ENCODE assay signal across 33 cellular contexts in the genomic region with DNA sequence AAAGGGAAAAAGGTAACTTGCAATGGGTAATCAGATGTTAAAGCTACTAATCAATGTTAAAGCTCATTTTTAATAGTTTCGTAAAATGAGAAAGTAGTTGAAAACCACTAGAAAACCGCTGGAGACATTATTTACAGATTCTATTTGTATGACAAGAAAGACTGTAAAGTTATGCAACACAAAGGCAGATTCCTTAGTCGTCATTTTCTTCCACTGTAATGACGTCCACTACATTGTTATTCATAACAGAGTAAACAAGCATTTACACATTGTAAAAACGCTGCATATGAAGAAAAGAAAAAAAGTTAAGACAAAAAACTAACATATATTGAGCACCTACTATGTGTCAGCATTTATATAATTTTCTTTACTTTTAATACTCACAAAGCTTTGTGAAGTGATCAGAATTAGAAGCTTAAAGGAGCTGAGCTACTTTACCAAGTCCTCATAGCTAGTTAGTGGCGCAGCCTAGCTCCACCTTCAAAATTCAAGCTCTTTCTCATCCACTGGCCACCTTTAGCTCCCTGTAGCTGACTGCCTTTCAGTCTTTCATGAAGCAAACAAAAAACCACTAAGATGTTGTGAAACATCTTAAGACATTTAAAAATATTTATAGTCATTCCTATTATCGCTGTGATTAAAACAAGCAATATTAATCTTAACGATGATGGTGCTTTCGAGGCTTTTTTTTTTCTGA.
A peak's percentile ranks its signal among the peaks of the same experiment; 100 is the strongest.
DNase-seq lines count a peak whose midpoint lies in the region; ATAC-seq and TF ChIP-seq lines count a peak whose summit lies in the region.
"Had no signal": no experiment of that assay in that cellular context is flagged by ENCODE, and none has a peak within 500 bp of the region (broad histone marks: within the 10 kb centered on the region; RNA-seq: fewer than 3 reads in every experiment).

No MANE protein-coding gene starts in this region.

- intact Hi-C loops in left cardiac atrium (cut with DNase I): no loop called here

- DNase-seq in GM23338 (ENCODE audit: low spot score) (peak; percentile 55), WTC11 (ENCODE audit: low spot score) (no peak), fibroblast of peridontal ligament (ENCODE audit: extremely low read depth) (peak; percentile 86), smooth muscle cell (lab: John Stamatoyannopoulos, UW; ENCODE audit: unreplicated experiment) (no peak), left cardiac atrium (no peak), ecto neural progenitor cell (ENCODE audit: low spot score) (no peak)
- no peak for DNase-seq in activated naive CD4-positive, alpha-beta T cell (lab: John Stamatoyannopoulos, UW)
- DNase-seq: activated CD4-positive, alpha-beta memory T cell treated with anti-CD3 and anti-CD28 coated beads for 36 hours; activated CD4-positive, alpha-beta T cell treated with anti-CD3 and anti-CD28 coated beads for 1 hour; activated CD8-positive, alpha-beta memory T cell treated with anti-CD3 and anti-CD28 coated beads, Interleukin-2, amount 50 U/mL, for 4 hours; activated naive CD4-positive, alpha-beta T cell treated with anti-CD3 and anti-CD28 coated beads for 36 hours; adrenal gland; brain microvascular endothelial cell; Calu3; CD4-positive, CD25-positive, alpha-beta regulatory T cell; DMS79; GDM1; glutamatergic neuron; GOT3; Kasumi-1; lower lobe of right lung; NCI-H1417 treated with DMSO at 0.1 percent for 48 hours; NCI-H2029 treated with DMSO at 0.1 percent for 48 hours; NCI-H524 treated with DMSO at 0.1 percent for 48 hours; OCI-M1; SK-N-SH; stimulated activated naive B cell treated with anti-CD40 and anti-IgM and Interleukin-4, amounts not matched to agents 10 μg/mL and 1 μg/mL and 100 μg/mL, for 72 hours; T-helper 2 cell had no signal

- no peaks in the 10 kb centered on the region for H4K20me1 ChIP-seq in GM23338 (replicated peaks; ENCODE audit: insufficient read depth)
- no peaks in the 10 kb centered on the region for H4K20me1 ChIP-seq in smooth muscle cell (ENCODE audit: low read depth)

- H3K36me3 ChIP-seq in GM23338 (ENCODE audit: insufficient read depth): no peaks in the 10 kb centered on the region
- H3K36me3 ChIP-seq in smooth muscle cell (ENCODE audit: low read depth): no peaks in the 10 kb centered on the region
- H3K36me3 ChIP-seq: adrenal gland, brain microvascular endothelial cell, lower lobe of right lung, suprapubic skin, upper lobe of left lung had no signal

- H3K9me3 Mint-ChIP-seq in GM23338: peaks cover 5% of the 10 kb centered on the region; the same call in 2 of the 3 replicates
- peaks cover 13% of the 10 kb centered on the region for H3K9me3 Mint-ChIP-seq in WTC11
- H3K9me3 Mint-ChIP-seq: activated CD4-positive, alpha-beta memory T cell treated with anti-CD3 and anti-CD28 coated beads for 36 hours; activated naive CD4-positive, alpha-beta T cell treated with anti-CD3 and anti-CD28 coated beads for 36 hours; stimulated activated naive B cell treated with anti-CD40 and anti-IgM and Interleukin-4, amounts not matched to agents 10 μg/mL and 1 μg/mL and 100 μg/mL, for 72 hours had no signal

- H3K4me3 Mint-ChIP-seq in GM23338: peak overlapping the region; percentile 33; the same call in 1 of the 3 replicates
- no peak overlapping the region for H3K4me3 Mint-ChIP-seq in WTC11
- H3K4me3 Mint-ChIP-seq: activated CD4-positive, alpha-beta memory T cell treated with anti-CD3 and anti-CD28 coated beads for 36 hours; activated naive CD4-positive, alpha-beta T cell treated with anti-CD3 and anti-CD28 coated beads for 36 hours; activated T-helper 1 cell treated with anti-CD3 and anti-CD28 coated beads, Interleukin-12 subunit alpha, Interleukin-12 subunit beta, Interleukin-2, Interleukin-4 antibody, amounts not matched to agents 30 ng/mL and 10 ng/mL and 1 ng/mL, durations not matched to agents 14 hours and 24 hours and 36 hours; CD4-positive, CD25-positive, alpha-beta regulatory T cell; nephron; stimulated activated naive B cell treated with anti-CD40 and anti-IgM and Interleukin-4, amounts not matched to agents 10 μg/mL and 1 μg/mL and 100 μg/mL, for 72 hours had no signal

- H3K27ac Mint-ChIP-seq in GM23338 (peak overlapping the region; percentile 82), WTC11 (peak overlapping the region; percentile 89; the same call in 1 of the 2 replicates)
- H3K27ac Mint-ChIP-seq: activated CD4-positive, alpha-beta memory T cell treated with anti-CD3 and anti-CD28 coated beads for 36 hours; activated naive CD4-positive, alpha-beta T cell treated with anti-CD3 and anti-CD28 coated beads for 36 hours; activated T-helper 1 cell treated with anti-CD3 and anti-CD28 coated beads, Interleukin-12 subunit alpha, Interleukin-12 subunit beta, Interleukin-2, Interleukin-4 antibody, amounts not matched to agents 30 ng/mL and 10 ng/mL and 1 ng/mL, durations not matched to agents 14 hours and 24 hours and 36 hours; CD4-positive, CD25-positive, alpha-beta regulatory T cell; nephron; stimulated activated naive B cell treated with anti-CD40 and anti-IgM and Interleukin-4, amounts not matched to agents 10 μg/mL and 1 μg/mL and 100 μg/mL, for 72 hours had no signal

- H3K36me3 Mint-ChIP-seq in GM23338 (ENCODE audit: low read depth) (peaks cover 6% of the 10 kb centered on the region; the same call in 1 of the 3 replicates), WTC11 (peaks cover 5% of the 10 kb centered on the region; the same call in 1 of the 2 replicates)
- H3K36me3 Mint-ChIP-seq: activated CD4-positive, alpha-beta memory T cell treated with anti-CD3 and anti-CD28 coated beads for 36 hours; CD4-positive, CD25-positive, alpha-beta regulatory T cell; stimulated activated naive B cell treated with anti-CD40 and anti-IgM and Interleukin-4, amounts not matched to agents 10 μg/mL and 1 μg/mL and 100 μg/mL, for 72 hours had no signal

- ATAC-seq in GM23338: peak; percentile 86
- ATAC-seq in WTC11: peak; percentile 79; the same call in 1 of the 2 replicates
- no peak for ATAC-seq in left cardiac atrium
- ATAC-seq: HepG2; lower lobe of right lung; stimulated activated naive B cell treated with anti-CD40 and anti-IgM and Interleukin-4, amounts not matched to agents 10 μg/mL and 1 μg/mL and 100 μg/mL, for 72 hours had no signal

- H3K4me1 ChIP-seq in GM23338 (ENCODE audit: insufficient read depth) (peaks cover 3% of the 10 kb centered on the region; the same call in 1 of the 2 replicates), smooth muscle cell (ENCODE audit: low read depth) (no peaks in the 10 kb centered on the region)
- H3K4me1 ChIP-seq: adrenal gland, lower lobe of right lung, suprapubic skin, upper lobe of left lung had no signal

- H3K27me3 Mint-ChIP-seq in GM23338 (ENCODE audit: insufficient read depth, low read depth, poor library complexity): peaks cover 2% of the 10 kb centered on the region
- no peaks in the 10 kb centered on the region for H3K27me3 Mint-ChIP-seq in WTC11 (ENCODE audit: low read depth)
- H3K27me3 Mint-ChIP-seq: stimulated activated naive B cell treated with anti-CD40 and anti-IgM and Interleukin-4, amounts not matched to agents 10 μg/mL and 1 μg/mL and 100 μg/mL, for 72 hours had no signal

- H3K4me3 ChIP-seq in GM23338 (no peak overlapping the region), smooth muscle cell (no peak overlapping the region)
- H3K4me3 ChIP-seq: adrenal gland, lower lobe of right lung, suprapubic skin, upper lobe of left lung had no signal

- 0 out of 2 replicates have a peak overlapping the region, but pooled peaks have one; percentile 4 for H3K27ac ChIP-seq in GM23338 (ENCODE audit: low read depth)
- H3K27ac ChIP-seq in smooth muscle cell (ENCODE audit: low read depth): no peak overlapping the region
- H3K27ac ChIP-seq: adrenal gland, brain microvascular endothelial cell, lower lobe of right lung, suprapubic skin, upper lobe of left lung had no signal

- POLR2A ChIA-PET in WTC11 (lab: Charles Lee): no interaction called here

- H3K27me3 ChIP-seq in GM23338 (ENCODE audit: insufficient read depth) (no peaks in the 10 kb centered on the region), smooth muscle cell (ENCODE audit: low read depth) (no peaks in the 10 kb centered on the region)
- H3K27me3 ChIP-seq: brain microvascular endothelial cell, suprapubic skin, upper lobe of left lung had no signal

- H3K4me1 Mint-ChIP-seq in GM23338 (peaks cover 8% of the 10 kb centered on the region), WTC11 (peaks cover 19% of the 10 kb centered on the region)
- H3K4me1 Mint-ChIP-seq: CD4-positive, CD25-positive, alpha-beta regulatory T cell; nephron; stimulated activated naive B cell treated with anti-CD40 and anti-IgM and Interleukin-4, amounts not matched to agents 10 μg/mL and 1 μg/mL and 100 μg/mL, for 72 hours had no signal

- no peaks in the 10 kb centered on the region for H3K9me3 ChIP-seq in smooth muscle cell (replicated peaks; ENCODE audit: low read depth)
- H3K9me3 ChIP-seq: adrenal gland, lower lobe of right lung, SK-N-SH, suprapubic skin, upper lobe of left lung had no signal

- H3K79me2 ChIP-seq in GM23338 (replicated peaks; ENCODE audit: insufficient read depth) (no peaks in the 10 kb centered on the region), smooth muscle cell (ENCODE audit: low read depth) (no peaks in the 10 kb centered on the region)

- no peaks in the 10 kb centered on the region for H3K9me2 ChIP-seq in GM23338 (ENCODE audit: insufficient read depth)

- H3K4me2 ChIP-seq in GM23338: peak overlapping the region; percentile 8; the same call in 1 of the 2 replicates
- H3K4me2 ChIP-seq in smooth muscle cell: peak overlapping the region; percentile 26
- H3K4me2 ChIP-seq: SK-N-SH had no signal

- TF ChIP-seq CTCF in GM23338 (conservative IDR thresholded peaks at IDR 0.05; ENCODE audit: low read depth in 2 of 2): no peak
- no peak for TF ChIP-seq CTCF in WTC11 (IDR thresholded peaks at IDR 0.05)
- no peak for TF ChIP-seq CTCF in smooth muscle cell (IDR thresholded peaks at IDR 0.05; ENCODE audit: borderline replicate concordance, insufficient read depth, poor library complexity, severe bottlenecking)

- H3K9ac ChIP-seq in smooth muscle cell (ENCODE audit: low read depth): no peak overlapping the region
- H3K9ac ChIP-seq: SK-N-SH had no signal

- 58% methylated on average over 9 of the region's 9 CpGs for WGBS in smooth muscle cell (ENCODE audit: low lambda C conversion rate)

- no peaks in the 10 kb centered on the region for H3F3A ChIP-seq in GM23338 (replicated peaks; ENCODE audit: low read depth)
- no peaks in the 10 kb centered on the region for H3F3A ChIP-seq in smooth muscle cell (ENCODE audit: low read depth)

- CTCF ChIA-PET in WTC11 (lab: Charles Lee): interaction anchor here (0.9 to 1.2 kb wide), 3 partner anchors 201 to 960 kb away, joined by 3 to 4 read pairs (median 3); no protein-coding TSS in a partner anchor

- H2AFZ ChIP-seq in GM23338: no peak overlapping the region
- peak overlapping the region; percentile 36 for H2AFZ ChIP-seq in smooth muscle cell (ENCODE audit: low read depth)

TF ChIP-seq in WTC11, 78 proteins besides CTCF, POLR2A, EP300 and RAD21 (continues in another document):
- TF ChIP-seq FOXK1 (CRISPR knock-in tag; IDR thresholded peaks at IDR 0.05) (no peak), ESRRA (CRISPR knock-in tag; IDR thresholded peaks at IDR 0.05; ENCODE audit: borderline replicate concordance) (no peak)

Comparison
In these comparisons a context has a peak if more than half of its experiments do, and no peak if none do; other contexts are left out.
1. ATAC-seq: peak in GM23338 (single experiment) and WTC11 (single experiment); none in left cardiac atrium (0 of 2).
2. DNase-seq: peak in GM23338 (single experiment) and fibroblast of peridontal ligament (single experiment); none in WTC11 (single experiment), smooth muscle cell (single experiment), left cardiac atrium (single experiment), ecto neural progenitor cell (single experiment) and activated naive CD4-positive, alpha-beta T cell (0 of 4).